In genomic region chr2:72916743-72917137, GRCh38 we compare ENCODE assay signal across 9 cellular contexts. TPM values are rescaled to one million over a fixed set of nuclear protein-coding genes. Genes with fewer than 3 reads are reported as not detected.
DNase-seq lines count a peak whose midpoint lies in the region; FAIRE-seq and TF ChIP-seq lines count a peak whose summit lies in the region.
"Had no signal": no experiment of that assay in that cellular context is flagged by ENCODE, and none has a peak within 500 bp of the region (broad histone marks: within the 10 kb centered on the region; RNA-seq: fewer than 3 reads in every experiment).

No MANE protein-coding gene starts in this region.

- H3K9me1 ChIP-seq in endothelial cell of umbilical vein (replicated peaks; ENCODE audit: control insufficient read depth, extremely low read depth, insufficient read depth, low read length), result no peaks in the 10 kb centered on the region

- H3K36me3 ChIP-seq in endothelial cell of umbilical vein (ENCODE audit: control insufficient read depth in 2 of 2, extremely low read depth in 1 of 2, insufficient read depth in 2 of 2, low read length in 2 of 2) (no peaks in the 10 kb centered on the region), rectal smooth muscle tissue (ENCODE audit: control insufficient read depth, insufficient read depth, low read length) (no peaks in the 10 kb centered on the region), BE2C (no peaks in the 10 kb centered on the region)

- H3K4me3 ChIP-seq in endothelial cell of umbilical vein (replicated peaks in 1 of 3; ENCODE audit: insufficient read depth in 1 of 3, low read depth in 1 of 3, low read length in 3 of 3), result no peak overlapping the region
- peak overlapping the region; percentile 61 for H3K4me3 ChIP-seq in rectal smooth muscle tissue (ENCODE audit: low read length)
- H3K4me3 ChIP-seq in BE2C (ENCODE audit: low read depth, low read length), result no peak overlapping the region

- peaks cover 5 to 11% (median 10%) of the 10 kb centered on the region in 3 donors for H3K4me1 Mint-ChIP-seq in IgD-negative memory B cell

- H3K4me1 ChIP-seq in endothelial cell of umbilical vein (ENCODE audit: control insufficient read depth, extremely low read depth, insufficient read depth, low read length) (peaks cover 11% of the 10 kb centered on the region), rectal smooth muscle tissue (ENCODE audit: control insufficient read depth, insufficient read depth, low read length) (peaks cover 10% of the 10 kb centered on the region), BE2C (no peaks in the 10 kb centered on the region)

- no TSS peak for BruUV-seq in endothelial cell of umbilical vein (replicated peaks; lab: Mats Ljungman, UMichigan)

- intact Hi-C loops in endothelial cell of umbilical vein (cut with micrococcal nuclease), result no loop called here

- no peak for TF ChIP-seq POLR2A in endothelial cell of umbilical vein (IDR thresholded peaks at IDR 0.05; ENCODE audit: low read depth, low read length)

- peaks cover 0 to 2% (median 0%) of the 10 kb centered on the region in 3 donors for H3K9me3 Mint-ChIP-seq in IgD-negative memory B cell

- peak overlapping the region in 1 of 3 donors; percentile 82 for H3K27ac Mint-ChIP-seq in IgD-negative memory B cell

- no peaks in the 10 kb centered on the region for H3K79me2 ChIP-seq in endothelial cell of umbilical vein (ENCODE audit: control insufficient read depth, insufficient read depth, low read length)

- peaks cover 69% of the 10 kb centered on the region for H3K27me3 Mint-ChIP-seq in IgD-negative memory B cell

- POLR2A ChIA-PET in endothelial cell of umbilical vein (lab: Charles Lee), result no interaction called here

- H4K20me1 ChIP-seq in endothelial cell of umbilical vein (replicated peaks; ENCODE audit: control insufficient read depth, extremely low read depth, insufficient read depth, low read length), result no peaks in the 10 kb centered on the region

- TF ChIP-seq CTCF in endothelial cell of umbilical vein (IDR thresholded peaks at IDR 0.05; ENCODE audit: extremely low read depth in 1 of 2, insufficient read depth in 1 of 2, low read depth in 1 of 2, low read length in 2 of 2) (no peak), BE2C (IDR thresholded peaks at IDR 0.05; ENCODE audit: low read depth, low read length) (no peak)

- H3K9me3 ChIP-seq in endothelial cell of umbilical vein (replicated peaks; ENCODE audit: control insufficient read depth, insufficient read depth, low read length), result no peaks in the 10 kb centered on the region
- H3K9me3 ChIP-seq in BE2C, result no peaks in the 10 kb centered on the region

- H3K9ac ChIP-seq in endothelial cell of umbilical vein (replicated peaks; ENCODE audit: extremely low read depth, insufficient read depth, low read length), result no peak overlapping the region
- H3K9ac ChIP-seq in rectal smooth muscle tissue (ENCODE audit: low read length), result no peak overlapping the region

- peak overlapping the region; percentile 23 for H3K4me2 ChIP-seq in endothelial cell of umbilical vein (ENCODE audit: insufficient read depth, low read length)

- dilution Hi-C loops in endothelial cell of umbilical vein (cut with MboI; ENCODE audit: extremely low pct_ligation_motif_present, low sequenced_read_pairs), result no loop called here

- no peak for FAIRE-seq in endothelial cell of umbilical vein (lab: Jason Lieb, UNC)

- no peaks in the 10 kb centered on the region for H3K36me3 Mint-ChIP-seq in IgD-negative memory B cell

- no peak overlapping the region for H2AFZ ChIP-seq in endothelial cell of umbilical vein (ENCODE audit: low read depth, low read length)

- CTCF ChIA-PET in endothelial cell of umbilical vein (lab: Charles Lee), result interaction anchor here (1.3 to 2.1 kb wide), 5 partner anchors 23 to 296 kb away, joined by 3 to 8 read pairs (median 5); partner anchors contain the start of gene SPR

- peak overlapping the region; percentile 58 to 92 (median 84) for H3K4me3 Mint-ChIP-seq in IgD-negative memory B cell

- H3K27ac ChIP-seq in endothelial cell of umbilical vein (ENCODE audit: insufficient read depth, low read depth, low read length), result no peak overlapping the region
- no peak overlapping the region for H3K27ac ChIP-seq in rectal smooth muscle tissue (ENCODE audit: low read depth, low read length)

- peaks cover 80 to 98% of the 10 kb centered on the region in 2 experiments for H3K27me3 ChIP-seq in endothelial cell of umbilical vein (ENCODE audit: control insufficient read depth in 2 of 2, insufficient read depth in 2 of 2, low read length in 2 of 2)
- peaks cover 65% of the 10 kb centered on the region for H3K27me3 ChIP-seq in rectal smooth muscle tissue (ENCODE audit: control insufficient read depth, insufficient read depth, low read length)
- peaks cover 97% of the 10 kb centered on the region for H3K27me3 ChIP-seq in BE2C

- DNase-seq in DMS79 treated with DMSO at 0.1 percent for 48 hours (lab: John Stamatoyannopoulos, UW) (peak; percentile 56), DMS79 (lab: John Stamatoyannopoulos, UW) (no peak), endothelial cell of umbilical vein (ENCODE audit: low read depth, low spot score) (no peak), GOT3 (lab: John Stamatoyannopoulos, UW) (no peak), BE2C (no peak), AG20443 (ENCODE audit: low spot score) (no peak)

TF ChIP-seq in endothelial cell of umbilical vein, 7 proteins besides CTCF, POLR2A, EP300 and RAD21:
- TF ChIP-seq FOS (IDR thresholded peaks at IDR 0.05; ENCODE audit: borderline replicate concordance, insufficient read depth, low read length) (no peak), EZH2 (IDR thresholded peaks at IDR 0.05; ENCODE audit: borderline replicate concordance, low read depth, low read length, severe bottlenecking) (peak; percentile 80)

RNA-seq across cellular contexts. Expression of gene EMX1, which starts 0.6 kb away (rescaled TPM):
- polyA plus RNA-seq in IgD-negative memory B cell (not detected), endothelial cell of umbilical vein (not detected in 2 replicates)
- not detected in 2 replicates for total RNA-seq in endothelial cell of umbilical vein
- not detected in 2 replicates for polyA plus RNA-seq in endothelial cell of umbilical vein (2011; cell fraction: cytosol; rRNA removed)
- polyA plus RNA-seq in endothelial cell of umbilical vein (2011; cell fraction: nucleus; rRNA removed), result not detected in 2 replicates
- polyA plus RNA-seq in endothelial cell of umbilical vein (2012), result not detected in 2 replicates
- polyA minus RNA-seq in endothelial cell of umbilical vein, result not detected in 2 replicates
- not detected for polyA minus RNA-seq in endothelial cell of umbilical vein (2011; cell fraction: cytosol; rRNA and poly(A)+ RNA removed)
- polyA minus RNA-seq in endothelial cell of umbilical vein (2011; cell fraction: nucleus; rRNA and poly(A)+ RNA removed), result not detected in 2 replicates
- polyA plus RNA-seq in BE2C (2012; ENCODE audit: insufficient read depth, insufficient read length, low read depth), result not detected
- total RNA-seq: myocyte had no signal

RNA-seq across cellular contexts. Expression of gene SPR, which starts 29.5 kb away (rescaled TPM):
- polyA plus RNA-seq in IgD-negative memory B cell (not detected), endothelial cell of umbilical vein (18.1 and 22.0 TPM in 2 replicates)
- 26.3 and 27.6 TPM in 2 replicates for total RNA-seq in endothelial cell of umbilical vein
- 28.4 and 29.2 TPM in 2 replicates for polyA plus RNA-seq in endothelial cell of umbilical vein (2011; cell fraction: cytosol; rRNA removed)
- polyA plus RNA-seq in endothelial cell of umbilical vein (2011; cell fraction: nucleus; rRNA removed), result 10.2 and 11.0 TPM in 2 replicates
- polyA plus RNA-seq in endothelial cell of umbilical vein (2012), result 47.9 and 52.8 TPM in 2 replicates
- 13.4 and 15.0 TPM in 2 replicates for polyA minus RNA-seq in endothelial cell of umbilical vein
- 17.0 TPM for polyA minus RNA-seq in endothelial cell of umbilical vein (2011; cell fraction: cytosol; rRNA and poly(A)+ RNA removed)
- polyA minus RNA-seq in endothelial cell of umbilical vein (2011; cell fraction: nucleus; rRNA and poly(A)+ RNA removed), result 1.5 and 1.7 TPM in 2 replicates
- 4.8 TPM for polyA plus RNA-seq in BE2C (2012; ENCODE audit: insufficient read depth, insufficient read length, low read depth)

Comparison
In these comparisons a context has a peak if more than half of its experiments do, and no peak if none do; other contexts are left out.
1. RNA of gene SPR, which starts 29.5 kb away (polyA plus RNA-seq): 10.2 to 52.8 TPM in endothelial cell of umbilical vein; not detected in IgD-negative memory B cell (single experiment); every median in the first group is over 10 times any median in the second.